ENCODE assay signal across 11 cellular contexts in genomic region chr22:20111689-20112622, GRCh38. TPM values are rescaled to one million over a fixed set of nuclear protein-coding genes. Genes with fewer than 3 reads are reported as not detected.
DNase-seq lines count a peak whose midpoint lies in the region; ATAC-seq and TF ChIP-seq lines count a peak whose summit lies in the region.
"Had no signal": no experiment of that assay in that cellular context is flagged by ENCODE, and none has a peak within 500 bp of the region (broad histone marks: within the 10 kb centered on the region; RNA-seq: fewer than 3 reads in every experiment).

No MANE protein-coding gene starts in this region.

- H3K36me3 Mint-ChIP-seq in activated naive CD4-positive, alpha-beta T cell treated with anti-CD3 and anti-CD28 coated beads, Interleukin-2, amount 10 ng/mL, durations not matched to agents 7 days and 5 days = peaks cover 39% of the 10 kb centered on the region
- H3K36me3 Mint-ChIP-seq in WTC11 = peaks cover 39% of the 10 kb centered on the region

- H3K27me3 Mint-ChIP-seq in activated naive CD4-positive, alpha-beta T cell treated with anti-CD3 and anti-CD28 coated beads, Interleukin-2, amount 10 ng/mL, durations not matched to agents 7 days and 5 days = no peaks in the 10 kb centered on the region
- no peaks in the 10 kb centered on the region for H3K27me3 Mint-ChIP-seq in WTC11 (ENCODE audit: low read depth)
- no peaks in the 10 kb centered on the region for H3K27me3 Mint-ChIP-seq in stimulated activated naive CD8-positive, alpha-beta T cell treated with anti-CD3 and anti-CD28 coated beads, Interleukin-15, amount 100 ng/mL, for 72 hours

- CTCF ChIA-PET in activated naive CD4-positive, alpha-beta T cell treated with anti-CD3 and anti-CD28 coated beads, Interleukin-2, amount 10 ng/mL, durations not matched to agents 7 days and 5 days (lab: Charles Lee) = interaction anchor here (1.1 to 1.4 kb wide), 3 partner anchors 11 to 141 kb away, joined by 3 to 4 read pairs (median 4); no protein-coding TSS in a partner anchor
- CTCF ChIA-PET in WTC11 (lab: Charles Lee) = interaction anchor here (1.4 kb wide), 1 partner anchor 18 kb away, joined by 5 read pairs; no protein-coding TSS in a partner anchor

- no peak overlapping the region for H3K4me3 Mint-ChIP-seq in activated naive CD4-positive, alpha-beta T cell treated with anti-CD3 and anti-CD28 coated beads, Interleukin-2, amount 10 ng/mL, durations not matched to agents 7 days and 5 days
- no peak overlapping the region for H3K4me3 Mint-ChIP-seq in WTC11
- H3K4me3 Mint-ChIP-seq in stimulated activated naive CD8-positive, alpha-beta T cell treated with anti-CD3 and anti-CD28 coated beads, Interleukin-15, amount 100 ng/mL, for 72 hours = peak overlapping the region; percentile 52 to 83

- intact Hi-C loops in left ventricle myocardium superior (cut with micrococcal nuclease) = no loop called here

- H3K4me1 Mint-ChIP-seq in activated naive CD4-positive, alpha-beta T cell treated with anti-CD3 and anti-CD28 coated beads, Interleukin-2, amount 10 ng/mL, durations not matched to agents 7 days and 5 days = peaks cover 25% of the 10 kb centered on the region
- H3K4me1 Mint-ChIP-seq in WTC11 = no peaks in the 10 kb centered on the region; the same call in 1 of the 2 replicates
- peaks cover 84% of the 10 kb centered on the region for H3K4me1 Mint-ChIP-seq in stimulated activated naive CD8-positive, alpha-beta T cell treated with anti-CD3 and anti-CD28 coated beads, Interleukin-15, amount 100 ng/mL, for 72 hours

- ATAC-seq in WTC11 (no peak), left ventricle myocardium superior (no peak), HG03439 (IDR thresholded peaks at IDR 0.05; ENCODE audit: unreplicated experiment) (no peak), HG03378 (IDR thresholded peaks at IDR 0.05; ENCODE audit: unreplicated experiment) (no peak)
- ATAC-seq in stimulated activated naive CD8-positive, alpha-beta T cell treated with anti-CD3 and anti-CD28 coated beads, Interleukin-15, amount 100 ng/mL, for 72 hours = peak; percentile 40

- no peak for TF ChIP-seq CTCF in WTC11 (IDR thresholded peaks at IDR 0.05)

- no peaks in the 10 kb centered on the region for H3K9me3 Mint-ChIP-seq in activated naive CD4-positive, alpha-beta T cell treated with anti-CD3 and anti-CD28 coated beads, Interleukin-2, amount 10 ng/mL, durations not matched to agents 7 days and 5 days
- no peaks in the 10 kb centered on the region for H3K9me3 Mint-ChIP-seq in WTC11
- H3K9me3 Mint-ChIP-seq in stimulated activated naive CD8-positive, alpha-beta T cell treated with anti-CD3 and anti-CD28 coated beads, Interleukin-15, amount 100 ng/mL, for 72 hours = no peaks in the 10 kb centered on the region

- POLR2A ChIA-PET in WTC11 (lab: Charles Lee) = no interaction called here

- DNase-seq in activated naive CD4-positive, alpha-beta T cell treated with anti-CD3 and anti-CD28 coated beads, Interleukin-2, amount 10 ng/mL, durations not matched to agents 7 days and 5 days = no peak
- no peak for DNase-seq in activated naive CD4-positive, alpha-beta T cell treated with Interleukin-2 at 50 U/mL for 16 hours
- no peak for DNase-seq in WTC11 (ENCODE audit: low spot score)
- DNase-seq in left ventricle myocardium superior = peak; percentile 30
- no peak for DNase-seq in stimulated activated naive CD8-positive, alpha-beta T cell treated with anti-CD3 and anti-CD28 coated beads, Interleukin-15, amount 100 ng/mL, for 72 hours
- DNase-seq in H4 (ENCODE audit: low spot score) = no peak
- DNase-seq: activated CD4-positive, alpha-beta T cell treated with anti-CD3 and anti-CD28 coated beads for 1 hour; AML-193; NCI-H187 treated with DMSO at 0.1 percent for 48 hours had no signal

- H3K27ac Mint-ChIP-seq in activated naive CD4-positive, alpha-beta T cell treated with anti-CD3 and anti-CD28 coated beads, Interleukin-2, amount 10 ng/mL, durations not matched to agents 7 days and 5 days = peak overlapping the region; percentile 71
- peak overlapping the region; percentile 77 for H3K27ac Mint-ChIP-seq in WTC11
- peak overlapping the region; percentile 92 to 94 for H3K27ac Mint-ChIP-seq in stimulated activated naive CD8-positive, alpha-beta T cell treated with anti-CD3 and anti-CD28 coated beads, Interleukin-15, amount 100 ng/mL, for 72 hours

TF ChIP-seq in WTC11, 78 proteins besides CTCF, POLR2A, EP300 and RAD21:
- 0 out of 2 replicates have a peak, but pooled peaks have one; percentile 49 for TF ChIP-seq ATF1 (CRISPR knock-in tag; IDR thresholded peaks at IDR 0.05)
- TF ChIP-seq ARID4B (CRISPR knock-in tag; IDR thresholded peaks at IDR 0.05; ENCODE audit: borderline replicate concordance) = no peak

RNA-seq across cellular contexts. Expression of gene RANBP1, which starts 3.9 kb away (rescaled TPM):
- total RNA-seq in WTC11 (2021) = 379 to 443 TPM (median 400 TPM) in 3 replicates
- 36.6 TPM for total RNA-seq in left ventricle myocardium superior
- total RNA-seq in H4 (2014; rRNA removed; shearing (Covaris generic)) = 623 and 731 TPM in 2 replicates

RNA-seq across cellular contexts. Expression of gene TRMT2A, which starts 5.1 kb away (rescaled TPM):
- total RNA-seq in WTC11 (2021) (52.0 to 68.6 TPM (median 53.7 TPM) in 3 replicates), left ventricle myocardium superior (28.5 TPM)
- total RNA-seq in H4 (2014; rRNA removed; shearing (Covaris generic)) = 12.2 and 16.6 TPM in 2 replicates

RNA-seq across cellular contexts. Expression of gene ZDHHC8, which starts 19.6 kb away (rescaled TPM):
- total RNA-seq in WTC11 (2021) = 72.3 to 79.7 TPM (median 77.6 TPM) in 3 replicates
- 51.6 TPM for total RNA-seq in left ventricle myocardium superior
- total RNA-seq in H4 (2014; rRNA removed; shearing (Covaris generic)) = 4.3 and 6.9 TPM in 2 replicates

RNA-seq across cellular contexts. Expression of gene DGCR8, which starts 31.9 kb away (rescaled TPM):
- 39.5 to 55.0 TPM (median 41.2 TPM) in 3 replicates for total RNA-seq in WTC11 (2021)
- 17.7 TPM for total RNA-seq in left ventricle myocardium superior
- total RNA-seq in H4 (2014; rRNA removed; shearing (Covaris generic)) = 9.2 and 11.4 TPM in 2 replicates

RNA-seq across cellular contexts. Expression of gene CCDC188, which starts 38.9 kb away (rescaled TPM):
- total RNA-seq in WTC11 (2021) (not detected in 3 replicates), left ventricle myocardium superior (0.27 TPM)
- not detected in 2 replicates for total RNA-seq in H4 (2014; rRNA removed; shearing (Covaris generic))

Comparison
In these comparisons a context has a peak if more than half of its experiments do, and no peak if none do; other contexts are left out.
1. H3K4me3 Mint-ChIP-seq: peak in stimulated activated naive CD8-positive, alpha-beta T cell treated with anti-CD3 and anti-CD28 coated beads, Interleukin-15, amount 100 ng/mL, for 72 hours (2 of 2); none in activated naive CD4-positive, alpha-beta T cell treated with anti-CD3 and anti-CD28 coated beads, Interleukin-2, amount 10 ng/mL, durations not matched to agents 7 days and 5 days (single experiment) and WTC11 (single experiment).
2. RNA of gene RANBP1, which starts 3.9 kb away (total RNA-seq): 623 to 731 TPM in H4 and 379 to 443 TPM in WTC11; 36.6 TPM in left ventricle myocardium superior (single experiment); every median in the first group is over 10 times any median in the second.
3. Peak in every context shown above with its lines, with median percentiles within 50 percentile points of each other: H3K27ac Mint-ChIP-seq.